ENCODE assay signal across 12 cellular contexts in genomic region chr12:57514720-57515467, GRCh38. TPM values are rescaled to one million over a fixed set of nuclear protein-coding genes. Genes with fewer than 3 reads are reported as not detected.
DNase-seq lines count a peak whose midpoint lies in the region; ATAC-seq and TF ChIP-seq lines count a peak whose summit lies in the region.
"Had no signal": no experiment of that assay in that cellular context is flagged by ENCODE, and none has a peak within 500 bp of the region (broad histone marks: within the 10 kb centered on the region; RNA-seq: fewer than 3 reads in every experiment).

No MANE protein-coding gene starts in this region.

- H3K4me2 ChIP-seq in KMS-11, result no peak overlapping the region

- peaks cover 26% of the 10 kb centered on the region for H3K4me1 Mint-ChIP-seq in activated CD4-positive, alpha-beta memory T cell treated with anti-CD3 and anti-CD28 coated beads for 36 hours (ENCODE audit: low read depth)
- H3K4me1 Mint-ChIP-seq in activated CD4-positive, alpha-beta memory T cell treated with anti-CD3 and anti-CD28 coated beads, Interleukin-2, amount 10 ng/mL, durations not matched to agents 7 days and 5 days, result peaks cover 24% of the 10 kb centered on the region
- peaks cover 23% of the 10 kb centered on the region for H3K4me1 Mint-ChIP-seq in activated T-helper 2 cell treated with anti-CD3 and anti-CD28 coated beads, Interferon-gamma antibody, Interleukin-2, Interleukin-4, amounts not matched to agents 10 μg/mL and 5 μg/mL and 100 μg/mL, durations not matched to agents 14 hours and 24 hours and 36 hours (ENCODE audit: low read depth)

- no peak for DNase-seq in activated CD4-positive, alpha-beta memory T cell treated with anti-CD3 and anti-CD28 coated beads for 36 hours
- no peak for DNase-seq in activated CD4-positive, alpha-beta memory T cell treated with anti-CD3 and anti-CD28 coated beads, Interleukin-2, amount 10 ng/mL, durations not matched to agents 7 days and 5 days
- no peak for DNase-seq in activated T-helper 2 cell treated with anti-CD3 and anti-CD28 coated beads, Interferon-gamma antibody, Interleukin-2, Interleukin-4, amounts not matched to agents 10 μg/mL and 5 μg/mL and 100 μg/mL, durations not matched to agents 14 hours and 24 hours and 36 hours (ENCODE audit: low spot score)
- no peak for DNase-seq in left lung
- DNase-seq in NCI-H2227 treated with DMSO at 0.1 percent for 48 hours (lab: John Stamatoyannopoulos, UW), result no peak
- DNase-seq: NCI-H226, testis had no signal

- H2AFZ ChIP-seq in KMS-11 (ENCODE audit: low read depth), result no peak overlapping the region
- H2AFZ ChIP-seq: parathyroid adenoma had no signal

- no peak for ATAC-seq in left lung
- ATAC-seq: activated T-helper 17 cell treated with anti-CD3 and anti-CD28 coated beads, Interleukin-2, amount 50 U/mL, for 72 hours had no signal

- POLR2A ChIA-PET in activated CD4-positive, alpha-beta memory T cell treated with anti-CD3 and anti-CD28 coated beads for 36 hours (lab: Charles Lee), result interaction anchor here (0.5 to 1.7 kb wide), 3 partner anchors 13 to 16 kb away, joined by 3 to 4 read pairs (median 4); no protein-coding TSS in a partner anchor
- POLR2A ChIA-PET in activated CD4-positive, alpha-beta memory T cell treated with anti-CD3 and anti-CD28 coated beads, Interleukin-2, amount 10 ng/mL, durations not matched to agents 7 days and 5 days (lab: Charles Lee), result interaction anchor here (0.9 to 2.9 kb wide), 9 partner anchors 9 to 38 kb away, joined by 3 to 11 read pairs (median 4); partner anchors contain the start of gene MARS1

- intact Hi-C loops in activated CD4-positive, alpha-beta memory T cell treated with anti-CD3 and anti-CD28 coated beads for 36 hours (cut with micrococcal nuclease), result no loop called here
- intact Hi-C loops in activated T-helper 2 cell treated with anti-CD3 and anti-CD28 coated beads, Interferon-gamma antibody, Interleukin-2, Interleukin-4, amounts not matched to agents 10 μg/mL and 5 μg/mL and 100 μg/mL, durations not matched to agents 14 hours and 24 hours and 36 hours (cut with micrococcal nuclease), result no loop called here
- intact Hi-C loops in left lung (cut with DNase I), result no loop called here

- peaks cover 28% of the 10 kb centered on the region for H3K79me2 ChIP-seq in KMS-11 (ENCODE audit: insufficient read depth, low read depth)

- no peak overlapping the region for H3K9ac ChIP-seq in KMS-11
- H3K9ac ChIP-seq: parathyroid adenoma had no signal

- peaks cover 44% of the 10 kb centered on the region; the same call in 1 of the 2 replicates for H3K36me3 ChIP-seq in KMS-11 (ENCODE audit: insufficient read depth)
- H3K36me3 ChIP-seq in neutrophil, result peaks cover 87% of the 10 kb centered on the region
- peaks cover 0 to 89% of the 10 kb centered on the region in 2 donors for H3K36me3 ChIP-seq in left lung

- H3K9me3 Mint-ChIP-seq in activated CD4-positive, alpha-beta memory T cell treated with anti-CD3 and anti-CD28 coated beads for 36 hours, result no peaks in the 10 kb centered on the region
- H3K9me3 Mint-ChIP-seq in activated CD4-positive, alpha-beta memory T cell treated with anti-CD3 and anti-CD28 coated beads, Interleukin-2, amount 10 ng/mL, durations not matched to agents 7 days and 5 days, result no peaks in the 10 kb centered on the region
- no peaks in the 10 kb centered on the region for H3K9me3 Mint-ChIP-seq in activated T-helper 2 cell treated with anti-CD3 and anti-CD28 coated beads, Interferon-gamma antibody, Interleukin-2, Interleukin-4, amounts not matched to agents 10 μg/mL and 5 μg/mL and 100 μg/mL, durations not matched to agents 14 hours and 24 hours and 36 hours
- H3K9me3 Mint-ChIP-seq: activated T-helper 17 cell treated with anti-CD3 and anti-CD28 coated beads, Interleukin-2, amount 50 U/mL, for 72 hours had no signal

- no peaks in the 10 kb centered on the region for H3K27me3 Mint-ChIP-seq in activated CD4-positive, alpha-beta memory T cell treated with anti-CD3 and anti-CD28 coated beads for 36 hours
- no peaks in the 10 kb centered on the region for H3K27me3 Mint-ChIP-seq in activated CD4-positive, alpha-beta memory T cell treated with anti-CD3 and anti-CD28 coated beads, Interleukin-2, amount 10 ng/mL, durations not matched to agents 7 days and 5 days
- no peaks in the 10 kb centered on the region for H3K27me3 Mint-ChIP-seq in activated T-helper 2 cell treated with anti-CD3 and anti-CD28 coated beads, Interferon-gamma antibody, Interleukin-2, Interleukin-4, amounts not matched to agents 10 μg/mL and 5 μg/mL and 100 μg/mL, durations not matched to agents 14 hours and 24 hours and 36 hours (ENCODE audit: low read depth)
- H3K27me3 Mint-ChIP-seq: activated T-helper 17 cell treated with anti-CD3 and anti-CD28 coated beads, Interleukin-2, amount 50 U/mL, for 72 hours had no signal

- H3K4me3 Mint-ChIP-seq in activated CD4-positive, alpha-beta memory T cell treated with anti-CD3 and anti-CD28 coated beads for 36 hours, result no peak overlapping the region
- H3K4me3 Mint-ChIP-seq in activated CD4-positive, alpha-beta memory T cell treated with anti-CD3 and anti-CD28 coated beads, Interleukin-2, amount 10 ng/mL, durations not matched to agents 7 days and 5 days, result no peak overlapping the region
- no peak overlapping the region for H3K4me3 Mint-ChIP-seq in activated T-helper 2 cell treated with anti-CD3 and anti-CD28 coated beads, Interferon-gamma antibody, Interleukin-2, Interleukin-4, amounts not matched to agents 10 μg/mL and 5 μg/mL and 100 μg/mL, durations not matched to agents 14 hours and 24 hours and 36 hours (ENCODE audit: low read depth)
- H3K4me3 Mint-ChIP-seq: activated T-helper 17 cell treated with anti-CD3 and anti-CD28 coated beads, Interleukin-2, amount 50 U/mL, for 72 hours had no signal

- H3K27ac Mint-ChIP-seq in activated CD4-positive, alpha-beta memory T cell treated with anti-CD3 and anti-CD28 coated beads for 36 hours, result peak overlapping the region; percentile 23
- no peak overlapping the region for H3K27ac Mint-ChIP-seq in activated CD4-positive, alpha-beta memory T cell treated with anti-CD3 and anti-CD28 coated beads, Interleukin-2, amount 10 ng/mL, durations not matched to agents 7 days and 5 days
- no peak overlapping the region for H3K27ac Mint-ChIP-seq in activated T-helper 2 cell treated with anti-CD3 and anti-CD28 coated beads, Interferon-gamma antibody, Interleukin-2, Interleukin-4, amounts not matched to agents 10 μg/mL and 5 μg/mL and 100 μg/mL, durations not matched to agents 14 hours and 24 hours and 36 hours
- H3K27ac Mint-ChIP-seq: activated T-helper 17 cell treated with anti-CD3 and anti-CD28 coated beads, Interleukin-2, amount 50 U/mL, for 72 hours had no signal

- no peaks in the 10 kb centered on the region for H3K27me3 ChIP-seq in KMS-11 (ENCODE audit: insufficient read depth, low read depth)
- no peaks in the 10 kb centered on the region for H3K27me3 ChIP-seq in neutrophil
- H3K27me3 ChIP-seq in left lung, result no peaks in the 10 kb centered on the region
- H3K27me3 ChIP-seq: testis had no signal

- H3K36me3 Mint-ChIP-seq in activated CD4-positive, alpha-beta memory T cell treated with anti-CD3 and anti-CD28 coated beads for 36 hours, result peaks cover 77% of the 10 kb centered on the region
- peaks cover 80% of the 10 kb centered on the region for H3K36me3 Mint-ChIP-seq in activated CD4-positive, alpha-beta memory T cell treated with anti-CD3 and anti-CD28 coated beads, Interleukin-2, amount 10 ng/mL, durations not matched to agents 7 days and 5 days (ENCODE audit: low read depth)
- H3K36me3 Mint-ChIP-seq in activated T-helper 2 cell treated with anti-CD3 and anti-CD28 coated beads, Interferon-gamma antibody, Interleukin-2, Interleukin-4, amounts not matched to agents 10 μg/mL and 5 μg/mL and 100 μg/mL, durations not matched to agents 14 hours and 24 hours and 36 hours (ENCODE audit: low read depth), result peaks cover 88% of the 10 kb centered on the region

- no peak for TF ChIP-seq CTCF in KMS-11 (conservative IDR thresholded peaks at IDR 0.05; ENCODE audit: low read depth, low read length)
- no peak for TF ChIP-seq CTCF in VCaP (conservative IDR thresholded peaks at IDR 0.05)
- TF ChIP-seq CTCF in neutrophil (IDR thresholded peaks at IDR 0.05), result no peak
- TF ChIP-seq CTCF in left lung (IDR thresholded peaks at IDR 0.05), result no peak

- CTCF ChIA-PET in activated CD4-positive, alpha-beta memory T cell treated with anti-CD3 and anti-CD28 coated beads for 36 hours (lab: Charles Lee), result interaction anchor here (1.1 to 1.2 kb wide), 2 partner anchors 38 to 60 kb away, joined by 4 read pairs; partner anchors contain the start of gene INHBE
- CTCF ChIA-PET in activated CD4-positive, alpha-beta memory T cell treated with anti-CD3 and anti-CD28 coated beads, Interleukin-2, amount 10 ng/mL, durations not matched to agents 7 days and 5 days (lab: Charles Lee), result interaction anchor here (0.6 to 1.3 kb wide), 2 partner anchors 15 to 52 kb away, joined by 3 read pairs; no protein-coding TSS in a partner anchor

- H3K4me3 ChIP-seq in KMS-11 (IDR thresholded peaks at IDR 0.05; ENCODE audit: insufficient read depth, low read depth, low read length), result no peak overlapping the region
- H3K4me3 ChIP-seq in neutrophil (ENCODE audit: low read depth in 1 of 2, low read length in 1 of 2), result no peak overlapping the region
- no peak overlapping the region for H3K4me3 ChIP-seq in left lung
- H3K4me3 ChIP-seq: testis had no signal

- H4K20me1 ChIP-seq in KMS-11 (ENCODE audit: insufficient read depth), result no peaks in the 10 kb centered on the region

- H3K4me1 ChIP-seq in KMS-11 (ENCODE audit: low read depth, poor library complexity, severe bottlenecking) (peaks cover 27% of the 10 kb centered on the region), neutrophil (ENCODE audit: control insufficient read depth in 1 of 2, insufficient read depth in 1 of 2, low read depth in 1 of 2, low read length in 1 of 2) (peaks cover 15 to 18% of the 10 kb centered on the region in 2 experiments), left lung (peaks cover 17 to 36% of the 10 kb centered on the region in 2 donors)

- H3K27ac ChIP-seq in KMS-11 (peak overlapping the region; percentile 16; the same call in 1 of the 2 replicates), VCaP (peak overlapping the region; percentile 99), neutrophil (peak overlapping the region; percentile 100), left lung (no peak overlapping the region)
- H3K27ac ChIP-seq: parathyroid adenoma, testis had no signal

- H3K9me3 ChIP-seq in neutrophil (no peaks in the 10 kb centered on the region), left lung (no peaks in the 10 kb centered on the region)
- H3K9me3 ChIP-seq: testis had no signal

RNA-seq across cellular contexts. Expression of gene DDIT3, which starts 5.4 kb away (rescaled TPM):
- total RNA-seq in activated CD4-positive, alpha-beta memory T cell treated with anti-CD3 and anti-CD28 coated beads for 36 hours, result 10 to 100 TPM; 24.1 to 25.2 TPM
- 10 to 100 TPM; 19.1 to 22.7 TPM for total RNA-seq in activated CD4-positive, alpha-beta memory T cell treated with anti-CD3 and anti-CD28 coated beads, Interleukin-2, amount 10 ng/mL, durations not matched to agents 7 days and 5 days
- 10.9 and 11.4 TPM in 2 replicates for total RNA-seq in activated T-helper 2 cell treated with anti-CD3 and anti-CD28 coated beads, Interferon-gamma antibody, Interleukin-2, Interleukin-4, amounts not matched to agents 10 μg/mL and 5 μg/mL and 100 μg/mL, durations not matched to agents 14 hours and 24 hours and 36 hours
- 10 to 100 TPM; 18.3 to 27.2 TPM for total RNA-seq in left lung

RNA-seq across cellular contexts. Expression of gene MBD6, which starts 7.7 kb away (rescaled TPM):
- total RNA-seq in activated CD4-positive, alpha-beta memory T cell treated with anti-CD3 and anti-CD28 coated beads for 36 hours, result 10 to 100 TPM; 43.5 to 48.2 TPM
- total RNA-seq in activated CD4-positive, alpha-beta memory T cell treated with anti-CD3 and anti-CD28 coated beads, Interleukin-2, amount 10 ng/mL, durations not matched to agents 7 days and 5 days, result 10 to 100 TPM; 71.7 to 73.4 TPM
- 62.4 and 67.9 TPM in 2 replicates for total RNA-seq in activated T-helper 2 cell treated with anti-CD3 and anti-CD28 coated beads, Interferon-gamma antibody, Interleukin-2, Interleukin-4, amounts not matched to agents 10 μg/mL and 5 μg/mL and 100 μg/mL, durations not matched to agents 14 hours and 24 hours and 36 hours
- 100 to 1,000 TPM in 1 of 2 donors, 10 to 100 TPM in 1; 69.1 to 111 TPM for total RNA-seq in left lung

RNA-seq across cellular contexts. Expression of gene MARS1, which starts 27.0 kb away (rescaled TPM):
- 100 to 1,000 TPM; 354 to 364 TPM for total RNA-seq in activated CD4-positive, alpha-beta memory T cell treated with anti-CD3 and anti-CD28 coated beads for 36 hours
- total RNA-seq in activated CD4-positive, alpha-beta memory T cell treated with anti-CD3 and anti-CD28 coated beads, Interleukin-2, amount 10 ng/mL, durations not matched to agents 7 days and 5 days, result 100 to 1,000 TPM; 262 to 282 TPM
- 249 and 257 TPM in 2 replicates for total RNA-seq in activated T-helper 2 cell treated with anti-CD3 and anti-CD28 coated beads, Interferon-gamma antibody, Interleukin-2, Interleukin-4, amounts not matched to agents 10 μg/mL and 5 μg/mL and 100 μg/mL, durations not matched to agents 14 hours and 24 hours and 36 hours
- 100 to 1,000 TPM; 113 to 168 TPM for total RNA-seq in left lung

RNA-seq across cellular contexts. Expression of gene DCTN2, which starts 32.1 kb away (rescaled TPM):
- 10 to 100 TPM; 81.0 to 85.2 TPM for total RNA-seq in activated CD4-positive, alpha-beta memory T cell treated with anti-CD3 and anti-CD28 coated beads for 36 hours
- 10 to 100 TPM; 80.9 to 85.1 TPM for total RNA-seq in activated CD4-positive, alpha-beta memory T cell treated with anti-CD3 and anti-CD28 coated beads, Interleukin-2, amount 10 ng/mL, durations not matched to agents 7 days and 5 days
- 96.7 and 101 TPM in 2 replicates for total RNA-seq in activated T-helper 2 cell treated with anti-CD3 and anti-CD28 coated beads, Interferon-gamma antibody, Interleukin-2, Interleukin-4, amounts not matched to agents 10 μg/mL and 5 μg/mL and 100 μg/mL, durations not matched to agents 14 hours and 24 hours and 36 hours
- 100 to 1,000 TPM; 104 to 111 TPM for total RNA-seq in left lung

RNA-seq across cellular contexts. Expression of gene KIF5A, which starts 35.0 kb away (rescaled TPM):
- total RNA-seq in activated CD4-positive, alpha-beta memory T cell treated with anti-CD3 and anti-CD28 coated beads for 36 hours, result under 1 TPM; 0.90 to 0.99 TPM
- 1 to 10 TPM in 1 of 2 experiments, under 1 TPM in 1; 0.93 to 1.0 TPM for total RNA-seq in activated CD4-positive, alpha-beta memory T cell treated with anti-CD3 and anti-CD28 coated beads, Interleukin-2, amount 10 ng/mL, durations not matched to agents 7 days and 5 days
- total RNA-seq in activated T-helper 2 cell treated with anti-CD3 and anti-CD28 coated beads, Interferon-gamma antibody, Interleukin-2, Interleukin-4, amounts not matched to agents 10 μg/mL and 5 μg/mL and 100 μg/mL, durations not matched to agents 14 hours and 24 hours and 36 hours, result 3.0 and 3.4 TPM in 2 replicates
- total RNA-seq in left lung, result under 1 TPM; 0.38 to 0.50 TPM

Comparison
In these comparisons a context has a peak if more than half of its experiments do, and no peak if none do; other contexts are left out.
1. H3K27ac ChIP-seq: peak in KMS-11 (single experiment), VCaP (single experiment) and neutrophil (single experiment); none in left lung (0 of 2).